In the genomic region with DNA sequence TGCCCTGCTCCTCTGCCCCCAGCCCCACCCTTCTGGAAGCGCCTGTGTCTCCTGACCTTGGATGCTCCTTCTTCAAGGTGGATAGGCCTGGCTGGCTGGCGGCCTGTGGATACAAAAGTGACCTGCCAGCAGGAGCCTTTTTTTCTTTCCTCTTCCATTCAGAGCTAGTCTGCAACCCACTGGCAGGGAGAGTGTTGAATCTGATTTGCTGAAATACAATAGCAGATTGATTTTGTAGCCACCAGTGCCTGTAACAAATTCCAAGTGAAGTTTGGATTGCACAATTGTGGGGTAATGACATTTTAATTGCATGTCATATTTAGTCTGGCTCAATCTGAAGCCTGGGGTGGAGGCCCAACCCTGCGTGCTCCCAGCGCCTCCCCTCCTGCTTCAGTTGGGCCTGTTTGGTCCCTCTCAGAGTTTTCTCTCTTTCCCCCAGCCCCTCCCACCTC, we compare ENCODE assay signal across 12 cellular contexts.
DNase-seq lines count a peak whose midpoint lies in the region; ATAC-seq, FAIRE-seq and TF ChIP-seq lines count a peak whose summit lies in the region.
"Had no signal": no experiment of that assay in that cellular context is flagged by ENCODE, and none has a peak within 500 bp of the region (broad histone marks: within the 10 kb centered on the region; RNA-seq: fewer than 3 reads in every experiment).

No MANE protein-coding gene starts in this region.

- H4K91ac ChIP-seq in H1 (replicated peaks; ENCODE audit: insufficient read length, low read length): peak overlapping the region; percentile 17

- no peak for TF ChIP-seq CTCF in H1 (IDR thresholded peaks at IDR 0.05; ENCODE audit: control extremely low read depth in 1 of 3, insufficient read depth in 1 of 3, low read depth in 1 of 3, low read length in 3 of 3)
- no peak for TF ChIP-seq CTCF in right lobe of liver (IDR thresholded peaks at IDR 0.05)

- peak overlapping the region in 1 of 2 experiments; percentile 42; a peak in 1 of 4 replicates for H3K4me2 ChIP-seq in H1 (ENCODE audit: insufficient read depth in 1 of 2, low read depth in 2 of 2, low read length in 2 of 2)

- no peak overlapping the region for H4K8ac ChIP-seq in H1 (ENCODE audit: extremely low read depth, insufficient read depth, low read length)

- H3K36me3 ChIP-seq in H1 (ENCODE audit: control insufficient read depth in 2 of 4, insufficient read depth in 4 of 4, low read length in 3 of 4) (no peaks in the 10 kb centered on the region), right lobe of liver (no peaks in the 10 kb centered on the region)

- DNase-seq in AG20443 (ENCODE audit: low spot score) (peak; percentile 81), H1 (ENCODE audit: low read depth in 1 of 2, low spot score in 2 of 2) (peak in 1 of 2 experiments; percentile 55), right lobe of liver (peak in 1 of 3 donors; percentile 49), HPDE6-E6E7 (ENCODE audit: extremely low spot score) (no peak), germinal center (ENCODE audit: low spot score) (no peak)
- DNase-seq: activated CD4-positive, alpha-beta T cell treated with anti-CD3 and anti-CD28 coated beads, Interleukin-2, amount 10 ng/mL, durations not matched to agents 7 days and 5 days; NCI-H2029 treated with DMSO at 0.1 percent for 48 hours; substantia nigra had no signal

- ATAC-seq in right lobe of liver: peak; percentile 68 to 87 (median 76)
- ATAC-seq in HG03135 (IDR thresholded peaks at IDR 0.05; ENCODE audit: unreplicated experiment): no peak
- ATAC-seq in GM21360 (IDR thresholded peaks at IDR 0.05; ENCODE audit: unreplicated experiment): no peak
- ATAC-seq: Panc1 had no signal

- no peak overlapping the region for H3K9ac ChIP-seq in H1 (replicated peaks in 1 of 4; ENCODE audit: extremely low read depth in 1 of 4, low read depth in 3 of 4, low read length in 3 of 4)

- peaks cover 0 to 2% (median 0%) of the 10 kb centered on the region in 4 experiments; a peak in 1 of 7 replicates for H3K27me3 ChIP-seq in H1 (replicated peaks in 1 of 4; ENCODE audit: control insufficient read depth in 3 of 4, extremely low read depth in 1 of 4, insufficient read depth in 3 of 4, low read length in 3 of 4)
- H3K27me3 ChIP-seq in right lobe of liver: no peaks in the 10 kb centered on the region

- no peak overlapping the region for H3K14ac ChIP-seq in H1 (ENCODE audit: insufficient read length)

- no peak overlapping the region for H2AK5ac ChIP-seq in H1 (ENCODE audit: low read depth, low read length)

- no peaks in the 10 kb centered on the region for H4K20me1 ChIP-seq in H1 (replicated peaks in 1 of 2; ENCODE audit: control insufficient read depth in 1 of 2, insufficient read depth in 2 of 2, low read length in 2 of 2)

- H2BK12ac ChIP-seq in H1 (ENCODE audit: low read depth, low read length): no peak overlapping the region

- H3K23ac ChIP-seq in H1 (ENCODE audit: insufficient read length): no peak overlapping the region

- no peaks in the 10 kb centered on the region for H3K23me2 ChIP-seq in H1 (ENCODE audit: low read depth, low read length)

- H3K4ac ChIP-seq in H1 (replicated peaks; ENCODE audit: insufficient read length, low read depth, low read length): no peak overlapping the region

- no peak overlapping the region for H4K5ac ChIP-seq in H1 (ENCODE audit: insufficient read length, low read depth, low read length)

- H3K18ac ChIP-seq in H1 (ENCODE audit: extremely low read depth, low read length): peak overlapping the region; percentile 48

- CTCF ChIA-PET in H1 (lab: Charles Lee; ENCODE audit: partially characterized antibody): interaction anchor here (0.6 to 14.6 kb wide), 3 partner anchors 24 to 242 kb away, joined by 3 to 155 read pairs (median 4); no protein-coding TSS in a partner anchor

- intact Hi-C loops in right lobe of liver (cut with DNase I): loop anchor here in 1 of 2 donors (10.0 kb wide), 1 partner anchor 54 kb away; no protein-coding TSS in a partner anchor

- no peak overlapping the region; a peak in 1 of 8 replicates for H3K4me3 ChIP-seq in H1 (ENCODE audit: extremely low read depth in 1 of 4, insufficient read depth in 2 of 4, low read depth in 3 of 4, low read length in 4 of 4)
- H3K4me3 ChIP-seq in right lobe of liver: no peak overlapping the region

- no peaks in the 10 kb centered on the region for H3K79me2 ChIP-seq in H1 (ENCODE audit: control insufficient read depth in 1 of 2, insufficient read depth in 2 of 2, low read length in 2 of 2)

- H3K4me1 ChIP-seq in H1 (replicated peaks in 1 of 4; ENCODE audit: control insufficient read depth in 3 of 4, insufficient read depth in 4 of 4, low read length in 3 of 4) (peaks cover 0 to 14% (median 8%) of the 10 kb centered on the region in 4 experiments; a peak in 5 of 7 replicates), right lobe of liver (peaks cover 0 to 9% (median 0%) of the 10 kb centered on the region in 4 donors)

- H2BK120ac ChIP-seq in H1 (replicated peaks; ENCODE audit: low read depth, low read length): no peak overlapping the region

- H2BK20ac ChIP-seq in H1 (ENCODE audit: low read length): no peak overlapping the region

- H2BK15ac ChIP-seq in H1 (ENCODE audit: low read length): no peak overlapping the region

- TF ChIP-seq RAD21 in Ishikawa (IDR thresholded peaks at IDR 0.05; ENCODE audit: low read depth) (no peak), H1 (IDR thresholded peaks at IDR 0.05 in 1 of 2, conservative IDR thresholded peaks at IDR 0.05 in 1 of 2; ENCODE audit: low read depth in 2 of 2, low read length in 2 of 2) (no peak)

- WGBS in H1 (ENCODE audit: extremely low coverage in 1 of 2, insufficient coverage in 1 of 2, insufficient read length in 1 of 2, insufficient replicate concordance in 2 of 2, low coverage in 1 of 2, low lambda C conversion rate in 2 of 2, missing lambda C conversion rate in 1 of 2), 2 experiments: 47% methylated on average over 4 of the region's 4 CpGs; no CpG with 5 or more reads in 1 of the 2 experiments
- WGBS in right lobe of liver (ENCODE audit: insufficient coverage, low coverage, low lambda C conversion rate, missing lambda C conversion rate): 20% methylated on average over 1 of the region's 4 CpGs

- H3K27ac ChIP-seq in H1 (ENCODE audit: low read depth, low read length): no peak overlapping the region
- no peak overlapping the region for H3K27ac ChIP-seq in right lobe of liver

- no peak overlapping the region for H2BK5ac ChIP-seq in H1 (ENCODE audit: low read depth, low read length)

- H3K79me1 ChIP-seq in H1 (ENCODE audit: low read depth, low read length): no peaks in the 10 kb centered on the region

- TF ChIP-seq POLR2A in H1 (IDR thresholded peaks at IDR 0.05; ENCODE audit: control extremely low read depth in 1 of 2, low read depth in 2 of 2, low read length in 2 of 2) (no peak), right lobe of liver (IDR thresholded peaks at IDR 0.05) (no peak)

- POLR2A ChIA-PET in H1 (lab: Charles Lee; ENCODE audit: partially characterized antibody): interaction anchor here (1.5 kb wide), 1 partner anchor 45 kb away, joined by 6 read pairs; no protein-coding TSS in a partner anchor

- no peak overlapping the region for H3K56ac ChIP-seq in H1 (replicated peaks; ENCODE audit: insufficient read length, low read depth, low read length)

- TF ChIP-seq EP300 in Ishikawa (IDR thresholded peaks at IDR 0.05; ENCODE audit: borderline replicate concordance) (no peak), H1 (IDR thresholded peaks at IDR 0.05; ENCODE audit: borderline replicate concordance in 1 of 2, low read depth in 2 of 2, low read length in 2 of 2) (no peak)

- no peaks in the 10 kb centered on the region for H3K9me3 ChIP-seq in H1 (ENCODE audit: insufficient read depth in 2 of 2, low read depth in 1 of 2, low read length in 1 of 2)
- H3K9me3 ChIP-seq in right lobe of liver: no peaks in the 10 kb centered on the region

- H2AFZ ChIP-seq in H1 (ENCODE audit: low read length): no peak overlapping the region

- peak; percentile 87 for FAIRE-seq in H1 (lab: Jason Lieb, UNC)

TF ChIP-seq in Ishikawa, 13 proteins besides CTCF, POLR2A, EP300 and RAD21 (continues in another document):
- TF ChIP-seq, protein P1, sequence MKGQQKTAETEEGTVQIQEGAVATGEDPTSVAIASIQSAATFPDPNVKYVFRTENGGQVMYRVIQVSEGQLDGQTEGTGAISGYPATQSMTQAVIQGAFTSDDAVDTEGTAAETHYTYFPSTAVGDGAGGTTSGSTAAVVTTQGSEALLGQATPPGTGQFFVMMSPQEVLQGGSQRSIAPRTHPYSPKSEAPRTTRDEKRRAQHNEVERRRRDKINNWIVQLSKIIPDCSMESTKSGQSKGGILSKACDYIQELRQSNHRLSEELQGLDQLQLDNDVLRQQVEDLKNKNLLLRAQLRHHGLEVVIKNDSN (IDR thresholded peaks at IDR 0.05): no peak
- TF ChIP-seq, protein P2, sequence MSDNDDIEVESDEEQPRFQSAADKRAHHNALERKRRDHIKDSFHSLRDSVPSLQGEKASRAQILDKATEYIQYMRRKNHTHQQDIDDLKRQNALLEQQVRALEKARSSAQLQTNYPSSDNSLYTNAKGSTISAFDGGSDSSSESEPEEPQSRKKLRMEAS (IDR thresholded peaks at IDR 0.05): no peak
- no peak for TF ChIP-seq NFIC (IDR thresholded peaks at IDR 0.05)
- TF ChIP-seq CEBPB (IDR thresholded peaks at IDR 0.05): peak; percentile 88

TF ChIP-seq in H1, 55 proteins besides CTCF, POLR2A, EP300 and RAD21:
- TF ChIP-seq RBBP5 (IDR thresholded peaks at IDR 0.05; ENCODE audit: borderline replicate concordance, low read depth, low read length) (no peak), TAF7 (optimal IDR thresholded peaks at IDR 0.05; ENCODE audit: borderline replicate concordance, low read depth, low read length) (no peak), CEBPB (IDR thresholded peaks at IDR 0.05; ENCODE audit: low read depth, low read length) (peak; percentile 47; the same call in 1 of the 2 replicates), BRCA1 (IDR thresholded peaks at IDR 0.05; ENCODE audit: low read depth, low read length) (no peak), CREB1 (IDR thresholded peaks at IDR 0.05) (no peak), SP2 (IDR thresholded peaks at IDR 0.05; ENCODE audit: low read length) (no peak), NANOG (IDR thresholded peaks at IDR 0.05; ENCODE audit: insufficient read depth, low read depth, low read length, poor library complexity, severe bottlenecking) (peak; percentile 33), MAFK (IDR thresholded peaks at IDR 0.05; ENCODE audit: low read depth, low read length) (no peak)

Comparison
In these comparisons a context has a peak if more than half of its experiments do, and no peak if none do; other contexts are left out.
1. ATAC-seq: peak in right lobe of liver (4 of 4); none in HG03135 (single experiment) and GM21360 (single experiment).